In genomic region chr11:103659138-103659734, GRCh38 we compare ENCODE assay signal across 1 cellular context.
TF ChIP-seq lines count a peak whose summit lies in the region.

No MANE protein-coding gene starts in this region.

TF ChIP-seq in HepG2, 621 proteins besides CTCF, POLR2A, EP300 and RAD21 (continued from another document):
- no peak for TF ChIP-seq ZNF574 (CRISPR knock-in tag; IDR thresholded peaks at IDR 0.05)
